23 cellular contexts compared by ENCODE assay signal in the genomic region with DNA sequence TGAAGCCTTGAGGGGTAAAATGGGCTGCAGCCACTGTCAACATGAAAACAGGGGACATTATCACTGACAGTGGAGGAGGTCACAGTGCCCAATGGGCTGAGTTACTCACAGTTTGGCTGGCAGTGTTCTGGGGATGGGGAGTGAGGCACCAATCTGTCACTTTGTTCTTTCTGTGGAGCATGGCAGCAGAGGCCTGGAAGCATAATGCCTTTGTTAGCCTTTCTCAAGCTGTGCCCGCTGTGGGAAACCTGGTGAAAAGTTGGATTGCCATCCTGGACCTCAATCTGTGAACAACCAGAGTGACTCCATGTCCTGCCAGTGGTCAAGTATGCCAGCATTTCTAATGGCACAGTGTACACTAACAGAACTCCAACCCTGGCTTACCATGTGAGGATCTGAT.
"Had no signal": no experiment of that assay in that cellular context is flagged by ENCODE, and none has a peak within 500 bp of the region (broad histone marks: within the 10 kb centered on the region; RNA-seq: fewer than 3 reads in every experiment).

No MANE protein-coding gene starts in this region.

- H3K36me3 Mint-ChIP-seq: mesothelial cell of epicardium, naive B cell had no signal

- H3K27ac Mint-ChIP-seq: mesothelial cell of epicardium had no signal

- H3K4me1 ChIP-seq: colonic mucosa, gastrocnemius medialis had no signal

- H3K27me3 ChIP-seq: colonic mucosa had no signal

- DNase-seq: colonic mucosa; cortex of kidney; dermis blood vessel endothelial cell; effector CD4-positive, alpha-beta T cell; effector memory CD4-positive, alpha-beta T cell; esophagus squamous epithelium; foreskin fibroblast; foreskin melanocyte; gastrocnemius medialis; glutamatergic neuron; head of caudate nucleus; heart right ventricle; hippocampal formation; kidney; kidney glomerular epithelial cell; left lung; left ventricle myocardium superior; lower lobe of right lung; mesenchymal stem cell; mucosa of descending colon; naive B cell had no signal

- H3K9me3 Mint-ChIP-seq: mesothelial cell of epicardium had no signal

- H3K36me3 ChIP-seq: colonic mucosa, esophagus squamous epithelium, gastrocnemius medialis, heart right ventricle, left lung, lower lobe of right lung had no signal

- H3K4me3 Mint-ChIP-seq: mesothelial cell of epicardium, naive B cell had no signal

- ATAC-seq: gastrocnemius medialis, heart right ventricle, left lung, left ventricle myocardium superior, lower lobe of right lung, mucosa of descending colon had no signal

- H3K27ac ChIP-seq: colonic mucosa, esophagus squamous epithelium, gastrocnemius medialis, heart right ventricle, left lung, lower lobe of right lung had no signal

- H3K9me3 ChIP-seq: colonic mucosa, esophagus squamous epithelium, gastrocnemius medialis, heart right ventricle, left lung, lower lobe of right lung, mucosa of descending colon had no signal

- H3K4me3 ChIP-seq: colonic mucosa, dorsolateral prefrontal cortex, esophagus squamous epithelium, gastrocnemius medialis, heart right ventricle, left lung, lower lobe of right lung, mucosa of descending colon had no signal
